Comparison of ENCODE assay signal across 10 cellular contexts in genomic region chr19:13539332-13539731, GRCh38.
"Had no signal": no experiment of that assay in that cellular context is flagged by ENCODE, and none has a peak within 500 bp of the region (broad histone marks: within the 10 kb centered on the region; RNA-seq: fewer than 3 reads in every experiment).

No MANE protein-coding gene starts in this region.

- H2AFZ ChIP-seq: GM23248, GM23338 had no signal

- FAIRE-seq: H54 had no signal

- H3K9me3 Mint-ChIP-seq: GM23338, HFFc6 had no signal

- H3K9me3 ChIP-seq: HAP-1 had no signal

- H3K4me3 Mint-ChIP-seq: GM23338, H9, HFFc6 had no signal

- ATAC-seq: GM23338, HCT116 had no signal

- H3K4me3 ChIP-seq: GM23248, GM23338, HAP-1 had no signal

- H3K9ac ChIP-seq: GM23248 had no signal

- H3K4me2 ChIP-seq: GM23338 had no signal

- H3K27ac ChIP-seq: GM23248 had no signal

- H3K27ac Mint-ChIP-seq: GM23338, H9, HFFc6 had no signal

- H3K4me1 ChIP-seq: HAP-1 had no signal

- H3K36me3 ChIP-seq: HAP-1 had no signal

- DNase-seq: GM23248, GOT3, H7, H9, HCEC 1CT, HFFc6 had no signal
